Comparison of ENCODE assay signal across 24 cellular contexts in genomic region chr3:194374930-194375329, GRCh38. TPM values are rescaled to one million over a fixed set of nuclear protein-coding genes. Genes with fewer than 3 reads are reported as not detected.
DNase-seq lines count a peak whose midpoint lies in the region; ATAC-seq, FAIRE-seq and TF ChIP-seq lines count a peak whose summit lies in the region.
"Had no signal": no experiment of that assay in that cellular context is flagged by ENCODE, and none has a peak within 500 bp of the region (broad histone marks: within the 10 kb centered on the region; RNA-seq: fewer than 3 reads in every experiment).

No MANE protein-coding gene starts in this region.

- peak overlapping the region; percentile 14 for H3K18ac ChIP-seq in trophoblast cell (ENCODE audit: low read length)

- no peak overlapping the region for H3K4ac ChIP-seq in trophoblast cell (ENCODE audit: low read depth, low read length)

- ATAC-seq in left cardiac atrium: no peak
- ATAC-seq in heart right ventricle: no peak
- ATAC-seq in GM19463 (IDR thresholded peaks at IDR 0.05; ENCODE audit: unreplicated experiment): no peak
- ATAC-seq: SK-N-SH treated with all-trans-retinoic acid at 6 μM for 48 hours had no signal

- no peak overlapping the region for H4K12ac ChIP-seq in trophoblast cell (ENCODE audit: low read depth, low read length)

- WGBS in heart right ventricle, 2 donors: 83 to 87% methylated on average over 10 of the region's 10 CpGs
- no CpG with 5 or more reads among the region's 10 CpGs for WGBS in trophoblast cell (ENCODE audit: extremely low coverage, insufficient coverage, insufficient read length)
- WGBS in adrenal gland, 4 donors: 86 to 90% (median 88%) methylated on average over 10 of the region's 10 CpGs

- no peaks in the 10 kb centered on the region for H3K36me3 ChIP-seq in heart right ventricle
- no peaks in the 10 kb centered on the region for H3K36me3 ChIP-seq in SK-N-MC (ENCODE audit: insufficient read depth, low read length)
- H3K36me3 ChIP-seq in kidney (ENCODE audit: control insufficient read depth in 1 of 2, insufficient read depth in 2 of 2, low read length in 2 of 2): no peaks in the 10 kb centered on the region
- no peaks in the 10 kb centered on the region for H3K36me3 ChIP-seq in trophoblast cell (ENCODE audit: control insufficient read depth in 1 of 2, insufficient read depth in 2 of 2, low read length in 2 of 2)
- no peaks in the 10 kb centered on the region for H3K36me3 ChIP-seq in adrenal gland (replicated peaks in 1 of 2)
- H3K36me3 ChIP-seq: BE2C had no signal

- H3K9me3 ChIP-seq in heart right ventricle: no peaks in the 10 kb centered on the region
- no peaks in the 10 kb centered on the region for H3K9me3 ChIP-seq in SK-N-MC (ENCODE audit: low read depth, low read length)
- H3K9me3 ChIP-seq in kidney (ENCODE audit: control insufficient read depth in 1 of 2, low read length in 2 of 2): no peaks in the 10 kb centered on the region
- no peaks in the 10 kb centered on the region for H3K9me3 ChIP-seq in trophoblast cell (ENCODE audit: insufficient read depth, low read depth, low read length)
- H3K9me3 ChIP-seq in adrenal gland (replicated peaks in 1 of 3): no peaks in the 10 kb centered on the region
- H3K9me3 ChIP-seq: BE2C had no signal

- no peak for FAIRE-seq in kidney (lab: Jason Lieb, UNC)
- FAIRE-seq: A204.1, GM19239 had no signal

- H3K27me3 ChIP-seq in heart right ventricle (peaks cover 0 to 54% (median 22%) of the 10 kb centered on the region in 7 donors), trophoblast cell (ENCODE audit: insufficient read depth, low read length) (no peaks in the 10 kb centered on the region), adrenal gland (peaks cover 5% of the 10 kb centered on the region)
- H3K27me3 ChIP-seq: BE2C had no signal

- no peak overlapping the region for H2BK12ac ChIP-seq in trophoblast cell (ENCODE audit: low read length)

- DNase-seq in left cardiac atrium: peak; percentile 16
- DNase-seq in heart right ventricle: no peak
- DNase-seq in SK-N-MC (ENCODE audit: low read depth, low spot score): no peak
- DNase-seq in kidney: peak; percentile 33
- DNase-seq in trophoblast cell: no peak
- no peak for DNase-seq in stimulated activated naive CD4-positive, alpha-beta T cell treated with Interleukin-2 at 50 U/mL for 16 hours (lab: John Stamatoyannopoulos, UW)
- no peak for DNase-seq in adrenal gland
- DNase-seq: BE2C, EL, GF-D8, HFFc6, KG1, NCI-H1092 treated with DMSO at 0.1 percent for 48 hours, NCI-H446 treated with DMSO at 0.1 percent for 48 hours, NCI-H526 treated with DMSO at 0.1 percent for 48 hours, SHP77 treated with DMSO at 0.1 percent for 48 hours had no signal

- no peak overlapping the region for H2BK5ac ChIP-seq in trophoblast cell (ENCODE audit: low read depth, low read length, poor library complexity)

- peak overlapping the region; percentile 11 for H3K14ac ChIP-seq in trophoblast cell (ENCODE audit: low read length)

- H3K79me2 ChIP-seq in trophoblast cell (ENCODE audit: control insufficient read depth, insufficient read depth, low read length, poor library complexity): no peaks in the 10 kb centered on the region

- H3K27ac ChIP-seq in heart right ventricle (no peak overlapping the region), SK-N-MC (0 out of 2 replicates have a peak overlapping the region, but pooled peaks have one; percentile 8), kidney (ENCODE audit: low read depth in 2 of 2, low read length in 2 of 2) (no peak overlapping the region), trophoblast cell (ENCODE audit: low read depth, low read length) (no peak overlapping the region), adrenal gland (no peak overlapping the region)

- H4K8ac ChIP-seq in trophoblast cell (ENCODE audit: low read depth, low read length): no peak overlapping the region

- H3K4me3 ChIP-seq in heart right ventricle (no peak overlapping the region), SK-N-MC (no peak overlapping the region), kidney (ENCODE audit: low read length in 2 of 2) (no peak overlapping the region), trophoblast cell (ENCODE audit: low read depth, low read length) (no peak overlapping the region), adrenal gland (no peak overlapping the region)

- no peak overlapping the region for H4K91ac ChIP-seq in trophoblast cell (ENCODE audit: low read depth, low read length)

- intact Hi-C loops in left cardiac atrium (cut with DNase I): no loop called here
- intact Hi-C loops in heart right ventricle (cut with DNase I): no loop called here
- intact Hi-C loops in kidney (cut with DNase I): no loop called here
- intact Hi-C loops in adrenal gland (cut with DNase I): no loop called here

- no peak overlapping the region for H2AFZ ChIP-seq in trophoblast cell (ENCODE audit: insufficient read depth, low read length, poor library complexity)

- no peak overlapping the region for H2AK5ac ChIP-seq in trophoblast cell (ENCODE audit: low read length)

- no peaks in the 10 kb centered on the region for H3K79me1 ChIP-seq in trophoblast cell (ENCODE audit: low read length)

- H3K4me1 ChIP-seq in heart right ventricle (peaks cover 0 to 3% (median 0%) of the 10 kb centered on the region in 9 donors), kidney (ENCODE audit: control insufficient read depth in 1 of 2, insufficient read depth in 1 of 2, low read depth in 1 of 2, low read length in 2 of 2) (no peaks in the 10 kb centered on the region), trophoblast cell (ENCODE audit: control insufficient read depth in 1 of 2, insufficient read depth in 2 of 2, low read length in 2 of 2) (peaks cover 0 to 2% of the 10 kb centered on the region in 2 experiments), adrenal gland (replicated peaks in 1 of 2) (no peaks in the 10 kb centered on the region)
- H3K4me1 ChIP-seq: BE2C had no signal

- H2BK120ac ChIP-seq in trophoblast cell (ENCODE audit: insufficient read depth, low read length, poor library complexity): no peak overlapping the region

- H3K23ac ChIP-seq in trophoblast cell (ENCODE audit: low read length): no peak overlapping the region

- TF ChIP-seq CTCF in heart right ventricle (IDR thresholded peaks at IDR 0.05) (no peak), kidney (IDR thresholded peaks at IDR 0.05; ENCODE audit: borderline replicate concordance, extremely low read depth, insufficient read depth) (no peak), adrenal gland (IDR thresholded peaks at IDR 0.05) (no peak)

- H3K9ac ChIP-seq in SK-N-MC (ENCODE audit: insufficient read length): no peak overlapping the region
- H3K9ac ChIP-seq in kidney (ENCODE audit: low read length in 2 of 2): no peak overlapping the region
- H3K9ac ChIP-seq in trophoblast cell (ENCODE audit: low read length): no peak overlapping the region

- no peak for TF ChIP-seq POLR2A in adrenal gland (IDR thresholded peaks at IDR 0.05)

- H3K4me2 ChIP-seq in trophoblast cell (ENCODE audit: low read length): no peak overlapping the region

RNA-seq across cellular contexts. Expression of gene LRRC15, which starts 5.4 kb away (rescaled TPM):
- total RNA-seq in left cardiac atrium: under 1 TPM; 0.18 to 0.74 TPM
- under 1 TPM in 9 of 10 donors, not detected in 1; 0.05 to 0.81 (median 0.41) TPM for total RNA-seq in heart right ventricle
- under 1 TPM; 0.07 to 0.10 TPM for polyA plus RNA-seq in heart right ventricle
- total RNA-seq in kidney: 0.63 TPM
- 0.09 TPM for polyA plus RNA-seq in kidney (ENCODE audit: insufficient read depth, low read depth, low replicate concordance)
- polyA plus RNA-seq in trophoblast cell (2013): 2.4 and 2.6 TPM in 2 replicates
- total RNA-seq in adrenal gland: under 1 TPM in 6 of 8 donors, not detected in 2; 0.07 to 0.31 (median 0.16) TPM
- under 1 TPM; 0.05 to 0.13 (median 0.08) TPM for polyA plus RNA-seq in adrenal gland

RNA-seq across cellular contexts. Expression of gene CPN2, which starts 23.8 kb away (rescaled TPM):
- total RNA-seq in left cardiac atrium (not detected), heart right ventricle (1 to 10 TPM in 9 of 10 donors, under 1 TPM in 1; 0.87 to 4.5 (median 1.6) TPM), kidney (0.72 TPM), adrenal gland (10 to 100 TPM in 1 of 8 donors, 1 to 10 TPM in 5, under 1 TPM in 2; 0.38 to 14.3 (median 3.1) TPM)
- polyA plus RNA-seq in heart right ventricle (under 1 TPM; 0.12 to 0.51 TPM), kidney (ENCODE audit: insufficient read depth, low read depth, low replicate concordance) (15.8 TPM), adrenal gland (1 to 10 TPM in 2 of 3 donors, under 1 TPM in 1; 0.32 to 4.0 (median 1.1) TPM)
- polyA plus RNA-seq in trophoblast cell (2013): 0.01 TPM in 2 replicates
- total RNA-seq: H9, HT1080, RPMI7951 had no signal

RNA-seq across cellular contexts. Expression of gene GP5, which starts 24.1 kb away (rescaled TPM):
- total RNA-seq in left cardiac atrium: under 1 TPM; 0.06 to 0.21 TPM
- under 1 TPM in 6 of 10 donors, not detected in 4; 0.09 to 0.21 (median 0.15) TPM for total RNA-seq in heart right ventricle
- under 1 TPM in 1 of 2 donors, not detected in 1; 0.01 TPM for polyA plus RNA-seq in heart right ventricle
- total RNA-seq in kidney: 0.22 TPM
- polyA plus RNA-seq in kidney (ENCODE audit: insufficient read depth, low read depth, low replicate concordance): not detected
- polyA plus RNA-seq in trophoblast cell (2013): 0.01 TPM in 1 of 2 replicates, not detected in the other
- under 1 TPM in 2 of 8 donors, not detected in 6; 0.08 to 0.11 TPM for total RNA-seq in adrenal gland
- not detected for polyA plus RNA-seq in adrenal gland
- total RNA-seq: H9, HT1080, PC-3, RPMI7951 had no signal

Comparison
In these comparisons a context has a peak if more than half of its experiments do, and no peak if none do; other contexts are left out.
1. DNase-seq: peak in left cardiac atrium (single experiment) and kidney (single experiment); none in heart right ventricle (0 of 2), SK-N-MC (single experiment), trophoblast cell (0 of 2), stimulated activated naive CD4-positive, alpha-beta T cell treated with Interleukin-2 at 50 U/mL for 16 hours (single experiment) and adrenal gland (0 of 7).